ENCODE assay signal across 24 cellular contexts in the genomic region with DNA sequence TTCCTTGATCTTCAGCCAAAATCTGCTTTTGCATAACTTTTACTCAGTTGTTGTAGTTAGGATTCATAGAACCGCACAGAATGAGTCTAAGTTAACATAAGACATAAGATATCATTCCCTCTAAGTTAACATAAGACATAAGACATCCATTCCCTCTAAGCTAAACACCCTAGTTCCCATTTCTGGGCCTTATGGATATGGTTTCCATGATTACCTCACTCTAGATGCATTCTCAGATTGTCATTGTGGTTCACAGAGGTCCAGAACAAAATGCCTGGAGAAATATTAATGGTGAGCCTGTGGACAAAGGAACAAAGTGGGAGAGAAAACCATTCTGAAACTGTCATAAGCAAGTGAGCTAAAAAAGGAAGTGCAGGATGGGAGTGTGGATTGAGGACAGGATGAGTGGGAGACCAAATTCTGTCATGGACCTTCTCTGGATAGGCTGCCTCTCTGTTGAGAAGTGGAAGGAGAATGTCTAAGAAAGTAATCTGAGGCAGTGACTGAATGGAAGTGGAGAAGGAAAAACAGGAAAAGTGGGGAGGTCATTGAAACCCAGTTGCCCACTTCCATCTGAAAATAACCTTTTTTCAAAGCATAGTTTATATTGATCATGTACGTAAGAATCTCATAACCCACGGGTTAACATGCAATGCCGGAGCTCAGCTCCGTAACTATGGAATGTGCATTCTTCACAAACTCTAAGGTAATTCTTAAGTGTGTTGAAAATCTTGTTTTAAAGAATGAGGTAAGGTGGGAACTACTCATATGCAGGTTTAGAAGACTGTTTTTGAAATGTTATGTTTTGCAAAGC. TPM values are rescaled to one million over a fixed set of nuclear protein-coding genes. Genes with fewer than 3 reads are reported as not detected.
DNase-seq lines count a peak whose midpoint lies in the region; ATAC-seq, FAIRE-seq and TF ChIP-seq lines count a peak whose summit lies in the region.
"Had no signal": no experiment of that assay in that cellular context is flagged by ENCODE, and none has a peak within 500 bp of the region (broad histone marks: within the 10 kb centered on the region; RNA-seq: fewer than 3 reads in every experiment).

No MANE protein-coding gene starts in this region.

- no peak for FAIRE-seq in small intestine (lab: Jason Lieb, UNC)
- FAIRE-seq: A549, colon had no signal

- intact Hi-C loops in breast epithelium (cut with DNase I; ENCODE audit: low total_unique reads), result no loop called here
- intact Hi-C loops in PC-3 (cut with micrococcal nuclease), result no loop called here

- H3K36me3 ChIP-seq in SK-N-SH (replicated peaks in 1 of 2; ENCODE audit: control insufficient read depth in 1 of 2, insufficient read depth in 2 of 2, low read length in 1 of 2) (no peaks in the 10 kb centered on the region), osteoblast (ENCODE audit: insufficient read depth, low read length) (no peaks in the 10 kb centered on the region), breast epithelium (no peaks in the 10 kb centered on the region), PC-3 (ENCODE audit: low read depth, low read length) (no peaks in the 10 kb centered on the region), small intestine (ENCODE audit: control insufficient read depth in 2 of 2, insufficient read depth in 2 of 2, low read length in 2 of 2) (no peaks in the 10 kb centered on the region)
- H3K36me3 ChIP-seq: tibial artery had no signal

- H3K79me2 ChIP-seq in SK-N-SH (ENCODE audit: insufficient read depth), result no peaks in the 10 kb centered on the region
- no peaks in the 10 kb centered on the region for H3K79me2 ChIP-seq in osteoblast (ENCODE audit: insufficient read depth, low read length)
- no peaks in the 10 kb centered on the region for H3K79me2 ChIP-seq in PC-3 (ENCODE audit: low read length)

- TF ChIP-seq POLR2A in breast epithelium (IDR thresholded peaks at IDR 0.05), result no peak

- no peak overlapping the region for H3K4me3 ChIP-seq in SK-N-SH (ENCODE audit: low read depth in 2 of 2, low read length in 1 of 2)
- H3K4me3 ChIP-seq in osteoblast (ENCODE audit: insufficient read depth, low read length), result no peak overlapping the region
- H3K4me3 ChIP-seq in breast epithelium, result no peak overlapping the region
- no peak overlapping the region for H3K4me3 ChIP-seq in PC-3 (ENCODE audit: low read length)
- H3K4me3 ChIP-seq in small intestine (ENCODE audit: low read depth in 1 of 2, low read length in 2 of 2), result no peak overlapping the region
- H3K4me3 ChIP-seq: A549, tibial artery had no signal

- no peak overlapping the region for H3K4me2 ChIP-seq in SK-N-SH
- no peak overlapping the region for H3K4me2 ChIP-seq in osteoblast (ENCODE audit: insufficient read depth, low read length)
- no peak overlapping the region for H3K4me2 ChIP-seq in PC-3 (ENCODE audit: low read length)
- H3K4me2 ChIP-seq: A549, KMS-11 had no signal

- no peaks in the 10 kb centered on the region for H3K27me3 ChIP-seq in SK-N-SH (ENCODE audit: insufficient read depth)
- no peaks in the 10 kb centered on the region for H3K27me3 ChIP-seq in osteoblast (ENCODE audit: insufficient read depth, low read length)
- H3K27me3 ChIP-seq in breast epithelium, result no peaks in the 10 kb centered on the region
- H3K27me3 ChIP-seq in PC-3 (ENCODE audit: low read length), result no peaks in the 10 kb centered on the region
- H3K27me3 ChIP-seq in small intestine (ENCODE audit: control insufficient read depth in 2 of 2, insufficient read depth in 2 of 2, low read length in 2 of 2), result no peaks in the 10 kb centered on the region
- H3K27me3 ChIP-seq: tibial artery had no signal

- H3K9me2 ChIP-seq in SK-N-SH (no peaks in the 10 kb centered on the region), PC-3 (replicated peaks; ENCODE audit: low read length) (no peaks in the 10 kb centered on the region)

- H3K9ac ChIP-seq in SK-N-SH (no peak overlapping the region), PC-3 (ENCODE audit: low read length) (no peak overlapping the region)
- H3K9ac ChIP-seq: KMS-11 had no signal

- 0 out of 2 replicates have a peak overlapping the region, but pooled peaks have one; percentile 1 for H2AFZ ChIP-seq in SK-N-SH (ENCODE audit: low read depth)
- peak overlapping the region; percentile 32 for H2AFZ ChIP-seq in osteoblast (ENCODE audit: low read length)
- H2AFZ ChIP-seq in PC-3 (ENCODE audit: low read length), result no peak overlapping the region

- H4K20me1 ChIP-seq in SK-N-SH (ENCODE audit: insufficient read depth), result no peaks in the 10 kb centered on the region
- no peaks in the 10 kb centered on the region for H4K20me1 ChIP-seq in osteoblast (ENCODE audit: insufficient read depth, low read length)
- H4K20me1 ChIP-seq in PC-3 (ENCODE audit: low read length), result no peaks in the 10 kb centered on the region

- no peak for TF ChIP-seq EP300 in SK-N-SH (IDR thresholded peaks at IDR 0.05; ENCODE audit: borderline replicate concordance in 1 of 2, low read depth in 1 of 2, low read length in 1 of 2)

- no peak for TF ChIP-seq RAD21 in SK-N-SH (IDR thresholded peaks at IDR 0.05; ENCODE audit: low read length)

- no TSS peak for BruUV-seq in PC-3 (replicated peaks; lab: Mats Ljungman, UMichigan)

- peak; percentile 13 for DNase-seq in AG08396 (ENCODE audit: low spot score)
- no peak for DNase-seq in SK-N-SH
- peak; percentile 36 for DNase-seq in fibroblast of gingiva (ENCODE audit: low read depth)
- DNase-seq in osteoblast (ENCODE audit: insufficient read length, low spot score, missing footprints), result peak; percentile 4
- no peak for DNase-seq in breast epithelium (ENCODE audit: low spot score in 2 of 2)
- no peak for DNase-seq in HuH-7 (ENCODE audit: low spot score)
- no peak for DNase-seq in PC-3
- no peak for DNase-seq in small intestine
- DNase-seq: activated CD4-positive, alpha-beta memory T cell treated with anti-CD3 and anti-CD28 coated beads for 36 hours; activated naive CD8-positive, alpha-beta T cell treated with anti-CD3 and anti-CD28 coated beads, Interleukin-2, amount 50 U/mL, for 24 hours; activated T-cell treated with anti-CD3 and anti-CD28 coated beads, Interleukin-2, amount 50 U/mL, for 4 hours; CD8-positive, alpha-beta memory T cell; GOT3; head of caudate nucleus; islet precursor cell; NCI-H1105; NCI-H2171; NCI-H82; nucleus accumbens; tibial artery had no signal

- no peaks in the 10 kb centered on the region; a peak in 1 of 4 replicates for H3K4me1 ChIP-seq in SK-N-SH (ENCODE audit: control insufficient read depth in 1 of 2, insufficient read depth in 2 of 2, low read depth in 1 of 2, low read length in 1 of 2)
- H3K4me1 ChIP-seq in osteoblast (ENCODE audit: insufficient read depth, low read length), result peaks cover 12% of the 10 kb centered on the region
- no peaks in the 10 kb centered on the region for H3K4me1 ChIP-seq in breast epithelium
- no peaks in the 10 kb centered on the region for H3K4me1 ChIP-seq in PC-3 (ENCODE audit: insufficient read depth, low read length)
- H3K4me1 ChIP-seq in small intestine (ENCODE audit: control insufficient read depth in 2 of 2, insufficient read depth in 1 of 2, low read depth in 1 of 2, low read length in 1 of 2), result no peaks in the 10 kb centered on the region
- H3K4me1 ChIP-seq: A549, tibial artery had no signal

- 84% methylated on average over 5 of the region's 5 CpGs for WGBS in SK-N-SH (ENCODE audit: low lambda C conversion rate)
- 86 to 97% (median 94%) methylated on average over 5 of the region's 5 CpGs for WGBS in small intestine, 3 donors

- H3F3A ChIP-seq in SK-N-SH (replicated peaks; ENCODE audit: insufficient read depth), result peaks cover 3% of the 10 kb centered on the region
- H3F3A ChIP-seq in PC-3 (ENCODE audit: low read length, unreplicated experiment), result no peaks in the 10 kb centered on the region

- POLR2A ChIA-PET in SK-N-SH (lab: Yijun Ruan, JAX), result no interaction called here
- POLR2A ChIA-PET in PC-3 (lab: Charles Lee; ENCODE audit: unreplicated experiment), result no interaction called here

- TF ChIP-seq CTCF in SK-N-SH (IDR thresholded peaks at IDR 0.05), result no peak
- TF ChIP-seq CTCF in osteoblast (IDR thresholded peaks at IDR 0.05; ENCODE audit: extremely low read depth, low read depth, low read length), result no peak
- no peak for TF ChIP-seq CTCF in breast epithelium (IDR thresholded peaks at IDR 0.05)
- no peak for TF ChIP-seq CTCF in PC-3 (conservative IDR thresholded peaks at IDR 0.05; ENCODE audit: low read depth, low read length)

- CTCF ChIA-PET in SK-N-SH (lab: Yijun Ruan, JAX), result no interaction called here
- CTCF ChIA-PET in PC-3 (lab: Charles Lee), result no interaction called here

- H3K9me3 ChIP-seq in SK-N-SH, result no peaks in the 10 kb centered on the region
- H3K9me3 ChIP-seq in osteoblast (ENCODE audit: low read depth, low read length), result no peaks in the 10 kb centered on the region
- H3K9me3 ChIP-seq in breast epithelium, result no peaks in the 10 kb centered on the region
- H3K9me3 ChIP-seq in PC-3 (ENCODE audit: low read length), result no peaks in the 10 kb centered on the region
- H3K9me3 ChIP-seq in small intestine (ENCODE audit: control insufficient read depth, low read depth), result no peaks in the 10 kb centered on the region
- H3K9me3 ChIP-seq: A549, tibial artery had no signal

- ATAC-seq in PC-3, result no peak
- ATAC-seq: A549; activated naive CD8-positive, alpha-beta T cell treated with anti-CD3 and anti-CD28 coated beads, Interleukin-2, amount 50 U/mL, for 24 hours; activated T-cell treated with anti-CD3 and anti-CD28 coated beads, Interleukin-2, amount 50 U/mL, for 4 hours had no signal

- peak overlapping the region in 1 of 2 experiments; percentile 75; a peak in 2 of 4 replicates for H3K27ac ChIP-seq in SK-N-SH (ENCODE audit: low read depth in 2 of 2, low read length in 1 of 2)
- peak overlapping the region; percentile 42 for H3K27ac ChIP-seq in osteoblast (ENCODE audit: low read depth, low read length)
- H3K27ac ChIP-seq in breast epithelium, result no peak overlapping the region
- H3K27ac ChIP-seq in PC-3 (ENCODE audit: low read length), result no peak overlapping the region
- H3K27ac ChIP-seq in small intestine (ENCODE audit: low read depth in 1 of 2, low read length in 1 of 2), result no peak overlapping the region
- H3K27ac ChIP-seq: A549, epithelial cell of prostate, KMS-11, tibial artery had no signal

TF ChIP-seq in SK-N-SH, 30 proteins besides CTCF, POLR2A, EP300 and RAD21 (continues in another document):
- TF ChIP-seq CHD2 (IDR thresholded peaks at IDR 0.05; ENCODE audit: low read length, partially characterized antibody), result no peak
- TF ChIP-seq GABPA (IDR thresholded peaks at IDR 0.05; ENCODE audit: low read depth), result no peak
- 0 out of 2 replicates have a peak, but pooled peaks have one; percentile 35 for TF ChIP-seq JUND (IDR thresholded peaks at IDR 0.05)

RNA-seq across cellular contexts. Expression of gene SECISBP2L, which starts 37.4 kb away (rescaled TPM):
- polyA plus RNA-seq in SK-N-SH (2012; rRNA removed) (6.0 and 7.7 TPM in 2 replicates), small intestine (1 to 10 TPM; 5.4 to 7.8 (median 7.2) TPM)
- polyA plus RNA-seq in SK-N-SH (2012; cell fraction: cytosol; rRNA removed), result 8.8 and 9.0 TPM in 2 replicates
- polyA plus RNA-seq in SK-N-SH (2012; cell fraction: nucleus; rRNA removed), result 6.7 and 12.3 TPM in 2 replicates
- total RNA-seq in osteoblast (42.3 and 52.7 TPM in 2 replicates), breast epithelium (10 to 100 TPM; 49.2 to 70.6 (median 62.3) TPM), PC-3 (2014; rRNA removed) (13.6 and 18.6 TPM in 2 replicates)

Comparison
In these comparisons a context has a peak if more than half of its experiments do, and no peak if none do; other contexts are left out.
1. DNase-seq: peak in AG08396 (single experiment), fibroblast of gingiva (single experiment) and osteoblast (single experiment); none in SK-N-SH (single experiment), breast epithelium (0 of 2), HuH-7 (single experiment), PC-3 (single experiment) and small intestine (single experiment).